In genomic region chr4:119593698-119594097, GRCh38 we compare ENCODE assay signal across 13 cellular contexts.
"Had no signal": no experiment of that assay in that cellular context is flagged by ENCODE, and none has a peak within 500 bp of the region (broad histone marks: within the 10 kb centered on the region; RNA-seq: fewer than 3 reads in every experiment).

No MANE protein-coding gene starts in this region.

- H3K27ac ChIP-seq: SJCRH30, SK-N-MC had no signal

- H3K9me3 ChIP-seq: SJCRH30 had no signal

- DNase-seq: KBM-7, NCI-H1092 treated with DMSO at 0.1 percent for 48 hours, NCI-H1436, NCI-H187, NCI-H2029, NCI-H2107, NCI-H345, NCI-H446 treated with DMSO at 0.1 percent for 48 hours, NCI-H510A treated with DMSO at 0.1 percent for 48 hours, Right ventricle myocardium superior, RPMI8226, SJCRH30 had no signal

- H3K4me1 ChIP-seq: SJCRH30 had no signal

- H3K4me3 ChIP-seq: SJCRH30, SK-N-MC had no signal

- H3K36me3 ChIP-seq: SJCRH30 had no signal

- H3K27me3 ChIP-seq: SJCRH30 had no signal
